ENCODE assay signal across 14 cellular contexts in the genomic region with DNA sequence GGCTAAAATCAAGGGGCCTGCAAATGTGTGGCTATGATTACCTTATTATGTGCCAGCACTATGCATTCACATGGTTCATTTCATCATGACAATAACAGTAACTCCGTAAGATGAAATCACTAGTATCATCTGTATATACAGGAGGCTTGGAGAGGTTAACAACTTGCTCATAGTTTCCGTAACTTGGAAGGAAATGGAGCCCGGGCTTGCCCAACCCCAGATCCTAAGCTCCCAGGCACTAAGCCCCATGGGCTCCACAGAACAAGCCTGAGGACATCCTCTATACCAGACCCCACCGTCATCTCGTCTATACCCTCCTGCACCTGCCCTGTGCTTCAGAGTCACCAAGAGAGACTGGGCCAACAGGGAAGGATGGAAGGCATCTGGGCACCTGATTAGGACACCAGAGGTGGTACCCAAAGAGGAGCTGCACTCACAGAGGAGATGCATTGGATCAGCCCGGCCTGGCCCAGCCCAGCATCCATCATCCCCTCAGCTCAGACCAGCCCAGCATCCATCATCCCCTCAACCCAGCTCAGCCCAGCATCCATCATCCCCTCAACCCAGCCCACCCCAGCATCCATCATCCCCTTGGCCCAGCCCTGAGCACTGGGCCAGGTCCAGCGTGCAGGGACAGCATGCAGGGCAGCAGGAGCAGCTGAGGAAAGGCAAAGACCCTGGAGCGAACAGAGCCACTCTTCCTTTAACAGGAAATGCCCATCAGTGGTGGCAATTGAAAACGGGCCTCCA. TPM values are rescaled to one million over a fixed set of nuclear protein-coding genes. Genes with fewer than 3 reads are reported as not detected.
A peak's percentile ranks its signal among the peaks of the same experiment; 100 is the strongest.
DNase-seq lines count a peak whose midpoint lies in the region; ATAC-seq and TF ChIP-seq lines count a peak whose summit lies in the region.
"Had no signal": no experiment of that assay in that cellular context is flagged by ENCODE, and none has a peak within 500 bp of the region (broad histone marks: within the 10 kb centered on the region; RNA-seq: fewer than 3 reads in every experiment).

No MANE protein-coding gene starts in this region.

- H3K9me3 ChIP-seq in CD4-positive, CD25-positive, alpha-beta regulatory T cell (ENCODE audit: control insufficient read depth in 2 of 2, low read length in 2 of 2): no peaks in the 10 kb centered on the region
- H3K9me3 ChIP-seq in colonic mucosa (no peaks in the 10 kb centered on the region), osteoblast (ENCODE audit: low read depth, low read length) (no peaks in the 10 kb centered on the region)

- no peaks in the 10 kb centered on the region for H3K27me3 Mint-ChIP-seq in CD4-positive, CD25-positive, alpha-beta regulatory T cell
- H3K27me3 Mint-ChIP-seq in IgD-negative memory B cell (no peaks in the 10 kb centered on the region), progenitor cell of endocrine pancreas (peaks cover 5% of the 10 kb centered on the region), glutamatergic neuron (ENCODE audit: unreplicated experiment) (peaks cover 5% of the 10 kb centered on the region)

- no peak for ATAC-seq in CD4-positive, CD25-positive, alpha-beta regulatory T cell (ENCODE audit: low read depth in 2 of 2)
- no peak for ATAC-seq in HG03521 (IDR thresholded peaks at IDR 0.05; ENCODE audit: unreplicated experiment)
- ATAC-seq: HepG2, Panc1 had no signal

- H2AFZ ChIP-seq in osteoblast (ENCODE audit: low read length): no peak overlapping the region

- peaks cover 25 to 93% (median 54%) of the 10 kb centered on the region in 4 donors for H3K4me1 Mint-ChIP-seq in CD4-positive, CD25-positive, alpha-beta regulatory T cell
- H3K4me1 Mint-ChIP-seq in IgD-negative memory B cell: peaks cover 24 to 35% (median 32%) of the 10 kb centered on the region in 3 donors
- H3K4me1 Mint-ChIP-seq in progenitor cell of endocrine pancreas (ENCODE audit: low read depth): peaks cover 11% of the 10 kb centered on the region
- H3K4me1 Mint-ChIP-seq in glutamatergic neuron (ENCODE audit: low read depth, unreplicated experiment): peaks cover 33% of the 10 kb centered on the region

- H3K4me2 ChIP-seq in osteoblast (ENCODE audit: insufficient read depth, low read length): no peak overlapping the region

- H3K4me3 ChIP-seq in CD4-positive, CD25-positive, alpha-beta regulatory T cell (ENCODE audit: low read depth, low read length): no peak overlapping the region
- H3K4me3 ChIP-seq in colonic mucosa: no peak overlapping the region
- H3K4me3 ChIP-seq in osteoblast (ENCODE audit: insufficient read depth, low read length): no peak overlapping the region

- peaks cover 44% of the 10 kb centered on the region for H3K4me1 ChIP-seq in CD4-positive, CD25-positive, alpha-beta regulatory T cell (ENCODE audit: control insufficient read depth, insufficient read depth, low read length, poor library complexity, severe bottlenecking)
- H3K4me1 ChIP-seq in colonic mucosa (peaks cover 30% of the 10 kb centered on the region), osteoblast (ENCODE audit: insufficient read depth, low read length) (peaks cover 63% of the 10 kb centered on the region)

- no peak overlapping the region for H3K4me3 Mint-ChIP-seq in CD4-positive, CD25-positive, alpha-beta regulatory T cell
- H3K4me3 Mint-ChIP-seq in IgD-negative memory B cell (no peak overlapping the region), progenitor cell of endocrine pancreas (ENCODE audit: low read depth) (no peak overlapping the region), glutamatergic neuron (ENCODE audit: unreplicated experiment) (no peak overlapping the region)

- H3K36me3 ChIP-seq in CD4-positive, CD25-positive, alpha-beta regulatory T cell (ENCODE audit: control insufficient read depth, insufficient read depth, low read length): no peaks in the 10 kb centered on the region
- H3K36me3 ChIP-seq in colonic mucosa: no peaks in the 10 kb centered on the region
- no peaks in the 10 kb centered on the region for H3K36me3 ChIP-seq in osteoblast (ENCODE audit: insufficient read depth, low read length)

- H3K36me3 Mint-ChIP-seq in CD4-positive, CD25-positive, alpha-beta regulatory T cell: peaks cover 6% of the 10 kb centered on the region
- H3K36me3 Mint-ChIP-seq in IgD-negative memory B cell (no peaks in the 10 kb centered on the region), progenitor cell of endocrine pancreas (ENCODE audit: insufficient read depth) (no peaks in the 10 kb centered on the region), glutamatergic neuron (ENCODE audit: unreplicated experiment) (no peaks in the 10 kb centered on the region)

- no peaks in the 10 kb centered on the region for H4K20me1 ChIP-seq in osteoblast (ENCODE audit: insufficient read depth, low read length)

- intact Hi-C loops in colonic mucosa (cut with DNase I): loop anchor here (5.0 to 10.0 kb wide), 2 partner anchors 72 to 215 kb away; partner anchors contain the start of gene IL4R

- peak overlapping the region; percentile 69 to 99 (median 92) for H3K27ac Mint-ChIP-seq in CD4-positive, CD25-positive, alpha-beta regulatory T cell
- H3K27ac Mint-ChIP-seq in IgD-negative memory B cell (peak overlapping the region in 2 of 3 donors; percentile 76 to 85), progenitor cell of endocrine pancreas (no peak overlapping the region), glutamatergic neuron (ENCODE audit: unreplicated experiment) (no peak overlapping the region)

- no peak for DNase-seq in CD4-positive, CD25-positive, alpha-beta regulatory T cell
- no peak for DNase-seq in colonic mucosa
- no peak for DNase-seq in osteoblast (ENCODE audit: insufficient read length, low spot score, missing footprints)
- no peak for DNase-seq in progenitor cell of endocrine pancreas (ENCODE audit: low spot score, unreplicated experiment)
- DNase-seq in NCI-H1417 (lab: John Stamatoyannopoulos, UW): no peak
- DNase-seq in glutamatergic neuron: no peak
- DNase-seq: H7, left colon, NCI-H1417 treated with DMSO at 0.1 percent for 48 hours, T-helper 9 cell had no signal

- no peak for TF ChIP-seq CTCF in colonic mucosa (IDR thresholded peaks at IDR 0.05)
- no peak for TF ChIP-seq CTCF in osteoblast (IDR thresholded peaks at IDR 0.05; ENCODE audit: extremely low read depth, low read depth, low read length)
- TF ChIP-seq CTCF in progenitor cell of endocrine pancreas (IDR thresholded peaks at IDR 0.05; ENCODE audit: unreplicated experiment): no peak
- TF ChIP-seq CTCF in glutamatergic neuron (IDR thresholded peaks at IDR 0.05; ENCODE audit: partially characterized antibody, unreplicated experiment): no peak

- peaks cover 0 to 2% (median 0%) of the 10 kb centered on the region in 7 donors for H3K9me3 Mint-ChIP-seq in CD4-positive, CD25-positive, alpha-beta regulatory T cell
- H3K9me3 Mint-ChIP-seq in IgD-negative memory B cell (no peaks in the 10 kb centered on the region), progenitor cell of endocrine pancreas (ENCODE audit: low read depth) (no peaks in the 10 kb centered on the region), glutamatergic neuron (ENCODE audit: unreplicated experiment) (peaks cover 12% of the 10 kb centered on the region)

- peak overlapping the region; percentile 48 for H3K27ac ChIP-seq in CD4-positive, CD25-positive, alpha-beta regulatory T cell (ENCODE audit: insufficient read depth, low read length, poor library complexity, severe bottlenecking)
- H3K27ac ChIP-seq in colonic mucosa (peak overlapping the region; percentile 71), osteoblast (ENCODE audit: low read depth, low read length) (peak overlapping the region; percentile 98)

- H3K79me2 ChIP-seq in osteoblast (ENCODE audit: insufficient read depth, low read length): peaks cover 23% of the 10 kb centered on the region

- H3K27me3 ChIP-seq in CD4-positive, CD25-positive, alpha-beta regulatory T cell (ENCODE audit: control insufficient read depth, insufficient read depth, low read length): no peaks in the 10 kb centered on the region
- no peaks in the 10 kb centered on the region for H3K27me3 ChIP-seq in colonic mucosa
- no peaks in the 10 kb centered on the region for H3K27me3 ChIP-seq in osteoblast (ENCODE audit: insufficient read depth, low read length)

- peak overlapping the region; percentile 13 to 51 for H3K9ac ChIP-seq in colonic mucosa (ENCODE audit: low read depth in 2 of 2, low read length in 2 of 2)

RNA-seq across cellular contexts. Expression of gene NSMCE1, which starts 28.5 kb away (rescaled TPM):
- total RNA-seq in CD4-positive, CD25-positive, alpha-beta regulatory T cell: 40.0 TPM
- polyA plus RNA-seq in CD4-positive, CD25-positive, alpha-beta regulatory T cell: 100 to 1,000 TPM; 128 to 156 (median 138) TPM
- 78.1 TPM for polyA plus RNA-seq in IgD-negative memory B cell
- total RNA-seq in colonic mucosa (10 to 100 TPM; 37.6 to 58.2 TPM), osteoblast (57.9 and 71.3 TPM in 2 replicates), progenitor cell of endocrine pancreas (26.2 and 27.1 TPM in 2 replicates), glutamatergic neuron (ENCODE audit: unreplicated experiment) (32.7 TPM)

RNA-seq across cellular contexts. Expression of gene KDM8, which starts 36.8 kb away (rescaled TPM):
- total RNA-seq in CD4-positive, CD25-positive, alpha-beta regulatory T cell: 14.7 TPM
- polyA plus RNA-seq in CD4-positive, CD25-positive, alpha-beta regulatory T cell: 1 to 10 TPM; 2.8 to 8.8 (median 4.3) TPM
- polyA plus RNA-seq in IgD-negative memory B cell: 4.8 TPM
- 1 to 10 TPM; 5.2 to 7.1 TPM for total RNA-seq in colonic mucosa
- total RNA-seq in osteoblast: 2.9 and 6.2 TPM in 2 replicates
- total RNA-seq in progenitor cell of endocrine pancreas: 12.5 and 14.4 TPM in 2 replicates
- 9.6 TPM for total RNA-seq in glutamatergic neuron (ENCODE audit: unreplicated experiment)

Comparison
In these comparisons a context has a peak if more than half of its experiments do, and no peak if none do; other contexts are left out.
1. H3K27ac ChIP-seq: peak in every context shown above with its lines; median percentile 98 in osteoblast; 71 in colonic mucosa; 48 in CD4-positive, CD25-positive, alpha-beta regulatory T cell.
2. H3K27ac Mint-ChIP-seq: peak in CD4-positive, CD25-positive, alpha-beta regulatory T cell (3 of 3) and IgD-negative memory B cell (2 of 3); none in progenitor cell of endocrine pancreas (single experiment) and glutamatergic neuron (single experiment).